ENCODE assay signal across 9 cellular contexts in genomic region chr7:44985033-44985695, GRCh38. TPM values are rescaled to one million over a fixed set of nuclear protein-coding genes. Genes with fewer than 3 reads are reported as not detected.
DNase-seq lines count a peak whose midpoint lies in the region; ATAC-seq and TF ChIP-seq lines count a peak whose summit lies in the region.
"Had no signal": no experiment of that assay in that cellular context is flagged by ENCODE, and none has a peak within 500 bp of the region (broad histone marks: within the 10 kb centered on the region; RNA-seq: fewer than 3 reads in every experiment).

No MANE protein-coding gene starts in this region.

- H3K27me3 ChIP-seq in BJ (ENCODE audit: control insufficient read depth, insufficient read depth, low read length) (no peaks in the 10 kb centered on the region), KMS-11 (ENCODE audit: insufficient read depth, low read depth) (no peaks in the 10 kb centered on the region)

- peak overlapping the region; percentile 93 to 99 (median 98) for H3K4me3 Mint-ChIP-seq in naive thymus-derived CD8-positive, alpha-beta T cell

- CTCF ChIA-PET in BJ (lab: Yijun Ruan, JAX), result interaction anchor here (1.4 to 3.5 kb wide), 2 partner anchors 12 kb away, joined by 6 to 22 read pairs; no protein-coding TSS in a partner anchor

- no peak for ATAC-seq in naive thymus-derived CD8-positive, alpha-beta T cell

- peaks cover 8 to 47% (median 22%) of the 10 kb centered on the region in 3 donors for H3K36me3 Mint-ChIP-seq in naive thymus-derived CD8-positive, alpha-beta T cell

- POLR2A ChIA-PET in BJ (lab: Charles Lee), result no interaction called here
- POLR2A ChIA-PET in naive thymus-derived CD8-positive, alpha-beta T cell (lab: Charles Lee), result interaction anchor here (0.7 to 5.7 kb wide), 11 partner anchors 7 to 126 kb away, joined by 3 to 44 read pairs (median 11); partner anchors contain the start of genes CCM2, MYO1G, PURB and TBRG4

- peaks cover 29 to 74% (median 66%) of the 10 kb centered on the region in 4 donors for H3K4me1 Mint-ChIP-seq in naive thymus-derived CD8-positive, alpha-beta T cell

- H3K4me3 ChIP-seq in BJ (ENCODE audit: low read depth, low read length), result peak overlapping the region; percentile 58
- H3K4me3 ChIP-seq in KMS-11 (IDR thresholded peaks at IDR 0.05; ENCODE audit: insufficient read depth, low read depth, low read length), result no peak overlapping the region
- peak overlapping the region; percentile 54 to 83 for H3K4me3 ChIP-seq in cardiac fibroblast (replicated peaks in 1 of 2; ENCODE audit: low read depth in 2 of 2, low read length in 2 of 2)

- H3K4me2 ChIP-seq in KMS-11, result peak overlapping the region; percentile 100

- DNase-seq in BJ (ENCODE audit: low read depth) (no peak), cardiac fibroblast (ENCODE audit: low read depth in 2 of 2) (no peak), Kasumi-1 (lab: John Stamatoyannopoulos, UW) (no peak), NCI-H1417 treated with DMSO at 0.1 percent for 48 hours (lab: John Stamatoyannopoulos, UW) (no peak), NCI-H446 treated with DMSO at 0.1 percent for 48 hours (lab: John Stamatoyannopoulos, UW) (no peak)
- peak in 1 of 10 donors; percentile 57 for DNase-seq in naive thymus-derived CD8-positive, alpha-beta T cell
- DNase-seq in stimulated activated CD4-positive, alpha-beta T cell treated with anti-CD3 and anti-CD28 coated beads, Interleukin-2, amount 100 ng/mL, for 24 hours, result no peak

- peaks cover 59% of the 10 kb centered on the region for H3K4me1 ChIP-seq in KMS-11 (ENCODE audit: low read depth, poor library complexity, severe bottlenecking)

- H3K27ac ChIP-seq in KMS-11, result peak overlapping the region; percentile 95

- peak overlapping the region; percentile 95 to 100 (median 99) for H3K27ac Mint-ChIP-seq in naive thymus-derived CD8-positive, alpha-beta T cell

- no peak overlapping the region for H2AFZ ChIP-seq in KMS-11 (ENCODE audit: low read depth)

- TF ChIP-seq CTCF in BJ (IDR thresholded peaks at IDR 0.05; ENCODE audit: insufficient read depth, low read depth, low read length) (no peak), KMS-11 (conservative IDR thresholded peaks at IDR 0.05; ENCODE audit: low read depth, low read length) (no peak), cardiac fibroblast (IDR thresholded peaks at IDR 0.05; ENCODE audit: low read depth, low read length) (no peak)

- H4K20me1 ChIP-seq in KMS-11 (ENCODE audit: insufficient read depth), result peaks cover 16% of the 10 kb centered on the region

- H3K9ac ChIP-seq in KMS-11, result peak overlapping the region; percentile 100

- no peaks in the 10 kb centered on the region for H3K27me3 Mint-ChIP-seq in naive thymus-derived CD8-positive, alpha-beta T cell

- H3K9me3 Mint-ChIP-seq in naive thymus-derived CD8-positive, alpha-beta T cell, result no peaks in the 10 kb centered on the region

- H3K36me3 ChIP-seq in BJ (ENCODE audit: control insufficient read depth, insufficient read depth, low read length) (peaks cover 14% of the 10 kb centered on the region), KMS-11 (ENCODE audit: insufficient read depth) (peaks cover 25% of the 10 kb centered on the region; the same call in 1 of the 2 replicates)

- H3K79me2 ChIP-seq in KMS-11 (ENCODE audit: insufficient read depth, low read depth), result peaks cover 47% of the 10 kb centered on the region

RNA-seq across cellular contexts. Expression of gene MYO1G, which starts 6.3 kb away (rescaled TPM):
- 0.02 TPM in 1 of 2 replicates, not detected in the other for polyA plus RNA-seq in BJ (2011; rRNA removed)
- 0.14 and 0.15 TPM in 2 replicates for polyA minus RNA-seq in BJ (2011; rRNA and poly(A)+ RNA removed)
- total RNA-seq in naive thymus-derived CD8-positive, alpha-beta T cell, result 10 to 100 TPM; 44.4 to 44.5 TPM
- polyA plus RNA-seq in naive thymus-derived CD8-positive, alpha-beta T cell, result 100 to 1,000 TPM in 1 of 3 donors, 10 to 100 TPM in 2; 60.0 to 106 (median 73.8) TPM
- total RNA-seq: glomerular endothelial cell had no signal

RNA-seq across cellular contexts. Expression of gene CCM2, which starts 14.8 kb away (rescaled TPM):
- 25.8 and 48.2 TPM in 2 replicates for polyA plus RNA-seq in BJ (2011; rRNA removed)
- polyA minus RNA-seq in BJ (2011; rRNA and poly(A)+ RNA removed), result 44.5 and 64.7 TPM in 2 replicates
- 100 to 1,000 TPM; 160 to 167 TPM for total RNA-seq in naive thymus-derived CD8-positive, alpha-beta T cell
- polyA plus RNA-seq in naive thymus-derived CD8-positive, alpha-beta T cell, result 10 to 100 TPM; 49.9 to 81.7 (median 63.2) TPM

Comparison
In these comparisons a context has a peak if more than half of its experiments do, and no peak if none do; other contexts are left out.
1. RNA of gene MYO1G, which starts 6.3 kb away (polyA plus RNA-seq): 60.0 to 106 TPM in naive thymus-derived CD8-positive, alpha-beta T cell; 0.02 TPM in BJ; every median in the first group is over 10 times any median in the second.